ENCODE assay signal across 18 cellular contexts in the genomic region with DNA sequence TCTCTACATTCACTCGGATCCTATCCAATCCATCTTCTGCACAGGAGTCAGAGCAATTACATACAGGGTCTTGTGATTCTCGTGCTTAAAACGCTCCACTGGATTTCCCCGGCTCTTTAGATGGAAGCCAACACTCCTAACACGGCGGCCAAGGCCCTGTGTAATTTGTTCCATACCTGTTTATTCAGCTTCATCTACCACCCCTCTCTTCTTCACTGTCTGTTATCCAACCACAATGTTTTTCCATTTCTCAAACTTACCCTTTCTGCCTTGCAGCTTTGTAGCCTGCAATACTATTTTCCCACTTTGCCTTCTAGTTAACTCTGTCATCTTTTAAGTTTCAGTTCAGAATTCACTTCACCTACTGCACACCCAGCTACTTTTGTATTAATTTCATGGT.
"Had no signal": no experiment of that assay in that cellular context is flagged by ENCODE, and none has a peak within 500 bp of the region (broad histone marks: within the 10 kb centered on the region; RNA-seq: fewer than 3 reads in every experiment).

No MANE protein-coding gene starts in this region.

- H3K36me3 ChIP-seq: ascending aorta, colonic mucosa, spleen, thoracic aorta, upper lobe of right lung, WERI-Rb-1 had no signal

- DNase-seq: colonic mucosa, foreskin melanocyte, glutamatergic neuron, hippocampal formation, left colon, nucleus accumbens, posterior cingulate gyrus, retina, Right ventricle myocardium superior, spleen, SW 1271, upper lobe of right lung, WERI-Rb-1 had no signal

- H3K4me3 ChIP-seq: ascending aorta, colonic mucosa, lung, spleen, thoracic aorta, upper lobe of right lung had no signal

- ATAC-seq: left colon; natural killer cell treated with Interleukin-12 subunit alpha and Interleukin-12 subunit beta and Interleukin-15 and Interleukin-18, amount 100 ng/mL, for 72 hours; upper lobe of right lung had no signal

- H3K4me3 Mint-ChIP-seq: central memory CD8-positive, alpha-beta T cell; natural killer cell treated with Interleukin-12 subunit alpha and Interleukin-12 subunit beta and Interleukin-15 and Interleukin-18, amount 100 ng/mL, for 72 hours had no signal

- H3K27ac ChIP-seq: ascending aorta, colonic mucosa, spleen, thoracic aorta, upper lobe of right lung, WERI-Rb-1 had no signal

- H3K27me3 ChIP-seq: ascending aorta, colonic mucosa, spleen, upper lobe of right lung had no signal

- H3K27ac Mint-ChIP-seq: natural killer cell treated with Interleukin-12 subunit alpha and Interleukin-12 subunit beta and Interleukin-15 and Interleukin-18, amount 100 ng/mL, for 72 hours had no signal

- H3K4me1 ChIP-seq: ascending aorta, colonic mucosa, upper lobe of right lung had no signal

- H3K27me3 Mint-ChIP-seq: central memory CD8-positive, alpha-beta T cell; natural killer cell treated with Interleukin-12 subunit alpha and Interleukin-12 subunit beta and Interleukin-15 and Interleukin-18, amount 100 ng/mL, for 72 hours had no signal

- H3K9me3 ChIP-seq: ascending aorta, colonic mucosa, thoracic aorta, upper lobe of right lung had no signal

- H3K9me3 Mint-ChIP-seq: central memory CD8-positive, alpha-beta T cell had no signal
